8 cellular contexts compared by ENCODE assay signal in genomic region chr2:127025357-127026062, GRCh38.
DNase-seq lines count a peak whose midpoint lies in the region; ATAC-seq and TF ChIP-seq lines count a peak whose summit lies in the region.

No MANE protein-coding gene starts in this region.

- H3K27ac Mint-ChIP-seq in T-helper 2 cell treated with Interferon-gamma antibody and Interleukin-4, amounts not matched to agents 5 μg/mL and 100 μg/mL, for 36 hours, result peak overlapping the region; percentile 56

- peak overlapping the region; percentile 10 for H3K4me2 ChIP-seq in Loucy (ENCODE audit: low read depth, low read length, poor library complexity, severe bottlenecking)

- H3K4me3 ChIP-seq in Loucy (ENCODE audit: low read length, poor library complexity, severe bottlenecking) (no peak overlapping the region), retinal pigment epithelial cell (ENCODE audit: low read length) (peak overlapping the region; percentile 64), aorta (ENCODE audit: low read length in 2 of 2) (peak overlapping the region; percentile 30 to 39)

- H3K79me2 ChIP-seq in Loucy (ENCODE audit: insufficient read depth, low read length), result no peaks in the 10 kb centered on the region

- H3K9me3 ChIP-seq in Loucy (ENCODE audit: insufficient read depth, low read depth, low read length) (no peaks in the 10 kb centered on the region), aorta (ENCODE audit: control insufficient read depth, low read length) (no peaks in the 10 kb centered on the region)

- peak overlapping the region; percentile 73 for H3K4me3 Mint-ChIP-seq in T-helper 2 cell treated with Interferon-gamma antibody and Interleukin-4, amounts not matched to agents 5 μg/mL and 100 μg/mL, for 36 hours

- H3K9me2 ChIP-seq in Loucy (replicated peaks; ENCODE audit: low read depth, low read length), result no peaks in the 10 kb centered on the region

- no peaks in the 10 kb centered on the region for H3K36me3 Mint-ChIP-seq in T-helper 2 cell treated with Interferon-gamma antibody and Interleukin-4, amounts not matched to agents 5 μg/mL and 100 μg/mL, for 36 hours (ENCODE audit: low read depth)

- H4K20me1 ChIP-seq in Loucy (ENCODE audit: insufficient read depth, low read length, poor library complexity, severe bottlenecking), result no peaks in the 10 kb centered on the region

- DNase-seq in Daoy (ENCODE audit: low read depth) (peak; percentile 87), anterior cingulate cortex (lab: John Stamatoyannopoulos, UW) (peak; percentile 54 to 93 (median 82)), hippocampal formation (lab: John Stamatoyannopoulos, UW) (peak; percentile 77 to 84), retinal pigment epithelial cell (ENCODE audit: low read depth) (no peak), aorta (peak; percentile 88 to 90)
- peak; percentile 73 for DNase-seq in T-helper 2 cell treated with Interferon-gamma antibody and Interleukin-4, amounts not matched to agents 5 μg/mL and 100 μg/mL, for 36 hours (ENCODE audit: low spot score)

- no peaks in the 10 kb centered on the region for H3F3A ChIP-seq in Loucy (ENCODE audit: low read depth)

- ATAC-seq in GM21737 (IDR thresholded peaks at IDR 0.05; ENCODE audit: unreplicated experiment), result peak; percentile 87
- ATAC-seq in aorta (ENCODE audit: low FRiP score), result peak; percentile 90

- H2AFZ ChIP-seq in Loucy (ENCODE audit: low read length), result peak overlapping the region; percentile 64

- H3K36me3 ChIP-seq in Loucy (ENCODE audit: insufficient read depth, low read length) (no peaks in the 10 kb centered on the region), aorta (ENCODE audit: control insufficient read depth in 1 of 2, insufficient read depth in 2 of 2, low read length in 1 of 2) (no peaks in the 10 kb centered on the region)

- no peak overlapping the region for H3K9ac ChIP-seq in Loucy (ENCODE audit: low read depth, low read length, poor library complexity, severe bottlenecking)

- H3K4me1 ChIP-seq in Loucy (ENCODE audit: insufficient read depth, low read length, poor library complexity, severe bottlenecking) (no peaks in the 10 kb centered on the region), aorta (ENCODE audit: control insufficient read depth in 1 of 2, insufficient read depth in 2 of 2, low read length in 2 of 2) (no peaks in the 10 kb centered on the region)

- intact Hi-C loops in aorta (cut with DNase I), result no loop called here

- peaks cover 15% of the 10 kb centered on the region for H3K4me1 Mint-ChIP-seq in T-helper 2 cell treated with Interferon-gamma antibody and Interleukin-4, amounts not matched to agents 5 μg/mL and 100 μg/mL, for 36 hours (ENCODE audit: low read depth)

- WGBS in aorta, 2 donors, result 1% methylated on average over 39 of the region's 39 CpGs

- H3K27me3 ChIP-seq in Loucy (ENCODE audit: insufficient read depth, low read length, poor library complexity, severe bottlenecking) (no peaks in the 10 kb centered on the region), aorta (ENCODE audit: control insufficient read depth in 1 of 2, insufficient read depth in 2 of 2, low read length in 1 of 2) (no peaks in the 10 kb centered on the region)

- peaks cover 50% of the 10 kb centered on the region for H3K27me3 Mint-ChIP-seq in T-helper 2 cell treated with Interferon-gamma antibody and Interleukin-4, amounts not matched to agents 5 μg/mL and 100 μg/mL, for 36 hours (ENCODE audit: low read depth)

- no peaks in the 10 kb centered on the region for H3K9me3 Mint-ChIP-seq in T-helper 2 cell treated with Interferon-gamma antibody and Interleukin-4, amounts not matched to agents 5 μg/mL and 100 μg/mL, for 36 hours

- TF ChIP-seq CTCF in Loucy (conservative IDR thresholded peaks at IDR 0.05; ENCODE audit: low read length), result no peak
- TF ChIP-seq CTCF in retinal pigment epithelial cell (conservative IDR thresholded peaks at IDR 0.05; ENCODE audit: low read depth, low read length), result peak; percentile 42

- H3K27ac ChIP-seq in aorta (ENCODE audit: low read depth in 1 of 2, low read length in 2 of 2), result no peak overlapping the region
